ENCODE assay signal across 17 cellular contexts in genomic region chr5:40826778-40827478, GRCh38. TPM values are rescaled to one million over a fixed set of nuclear protein-coding genes. Genes with fewer than 3 reads are reported as not detected.
DNase-seq lines count a peak whose midpoint lies in the region; ATAC-seq, FAIRE-seq and TF ChIP-seq lines count a peak whose summit lies in the region.
"Had no signal": no experiment of that assay in that cellular context is flagged by ENCODE, and none has a peak within 500 bp of the region (broad histone marks: within the 10 kb centered on the region; RNA-seq: fewer than 3 reads in every experiment).

No MANE protein-coding gene starts in this region.

- no peaks in the 10 kb centered on the region for H3K27me3 ChIP-seq in OCI-LY1 (ENCODE audit: insufficient read depth, low read length)
- H3K27me3 ChIP-seq in endothelial cell of umbilical vein (ENCODE audit: control insufficient read depth in 2 of 2, insufficient read depth in 2 of 2, low read length in 2 of 2), result no peaks in the 10 kb centered on the region
- H3K27me3 ChIP-seq: upper lobe of left lung had no signal

- H3K36me3 ChIP-seq in OCI-LY1 (ENCODE audit: insufficient read depth, low read length) (peaks cover 62% of the 10 kb centered on the region), endothelial cell of umbilical vein (ENCODE audit: control insufficient read depth in 2 of 2, extremely low read depth in 1 of 2, insufficient read depth in 2 of 2, low read length in 2 of 2) (peaks cover 26 to 35% of the 10 kb centered on the region in 2 experiments)

- no peaks in the 10 kb centered on the region for H3K9me2 ChIP-seq in OCI-LY1 (ENCODE audit: low read depth, low read length)

- H3K27ac ChIP-seq in OCI-LY1 (ENCODE audit: low read depth, low read length, poor library complexity, severe bottlenecking) (peak overlapping the region; percentile 29), endothelial cell of umbilical vein (ENCODE audit: insufficient read depth, low read depth, low read length) (no peak overlapping the region)
- H3K27ac ChIP-seq: upper lobe of left lung had no signal

- H3K79me2 ChIP-seq in OCI-LY1 (ENCODE audit: insufficient read depth, low read length), result 0 out of 2 replicates have a peak, but pooled peaks cover under 1% of the 10 kb centered on the region
- peaks cover 28% of the 10 kb centered on the region for H3K79me2 ChIP-seq in endothelial cell of umbilical vein (ENCODE audit: control insufficient read depth, insufficient read depth, low read length)

- no peak overlapping the region for H2AFZ ChIP-seq in OCI-LY1 (ENCODE audit: low read length)
- no peak overlapping the region for H2AFZ ChIP-seq in endothelial cell of umbilical vein (ENCODE audit: low read depth, low read length)

- CTCF ChIA-PET in endothelial cell of umbilical vein (lab: Charles Lee), result no interaction called here

- no peak overlapping the region for H3K9ac ChIP-seq in OCI-LY1 (ENCODE audit: low read length)
- no peak overlapping the region for H3K9ac ChIP-seq in endothelial cell of umbilical vein (replicated peaks; ENCODE audit: extremely low read depth, insufficient read depth, low read length)

- POLR2A ChIA-PET in endothelial cell of umbilical vein (lab: Charles Lee), result interaction anchor here (1.4 to 2.1 kb wide), 2 partner anchors 16 to 29 kb away, joined by 3 to 6 read pairs; partner anchors contain the start of gene PRKAA1

- H3K9me1 ChIP-seq in endothelial cell of umbilical vein (replicated peaks; ENCODE audit: control insufficient read depth, extremely low read depth, insufficient read depth, low read length), result no peaks in the 10 kb centered on the region

- H3K9me3 ChIP-seq in OCI-LY1 (ENCODE audit: low read length) (no peaks in the 10 kb centered on the region), endothelial cell of umbilical vein (replicated peaks; ENCODE audit: control insufficient read depth, insufficient read depth, low read length) (no peaks in the 10 kb centered on the region)
- H3K9me3 ChIP-seq: upper lobe of left lung had no signal

- H3K4me3 ChIP-seq in OCI-LY1 (ENCODE audit: low read depth, low read length, poor library complexity, severe bottlenecking) (no peak overlapping the region), endothelial cell of umbilical vein (replicated peaks in 1 of 3; ENCODE audit: insufficient read depth in 1 of 3, low read depth in 1 of 3, low read length in 3 of 3) (no peak overlapping the region)
- H3K4me3 ChIP-seq: upper lobe of left lung had no signal

- dilution Hi-C loops in endothelial cell of umbilical vein (cut with MboI; ENCODE audit: extremely low pct_ligation_motif_present, low sequenced_read_pairs), result no loop called here

- H3K4me1 ChIP-seq in OCI-LY1 (ENCODE audit: insufficient read depth, low read length, severe bottlenecking) (peaks cover 5% of the 10 kb centered on the region), endothelial cell of umbilical vein (ENCODE audit: control insufficient read depth, extremely low read depth, insufficient read depth, low read length) (peaks cover 3% of the 10 kb centered on the region)

- intact Hi-C loops in endothelial cell of umbilical vein (cut with micrococcal nuclease), result no loop called here

- TF ChIP-seq CTCF in OCI-LY1 (IDR thresholded peaks at IDR 0.05; ENCODE audit: low read length) (no peak), endothelial cell of umbilical vein (IDR thresholded peaks at IDR 0.05; ENCODE audit: extremely low read depth in 1 of 2, insufficient read depth in 1 of 2, low read depth in 1 of 2, low read length in 2 of 2) (no peak)

- H3K4me2 ChIP-seq in OCI-LY1 (ENCODE audit: low read length), result no peak overlapping the region
- no peak overlapping the region for H3K4me2 ChIP-seq in endothelial cell of umbilical vein (ENCODE audit: insufficient read depth, low read length)

- FAIRE-seq in endothelial cell of umbilical vein (lab: Jason Lieb, UNC), result no peak
- FAIRE-seq: endometrium, frontal cortex had no signal

- H4K20me1 ChIP-seq in OCI-LY1 (ENCODE audit: insufficient read depth, low read length) (no peaks in the 10 kb centered on the region), endothelial cell of umbilical vein (replicated peaks; ENCODE audit: control insufficient read depth, extremely low read depth, insufficient read depth, low read length) (no peaks in the 10 kb centered on the region)

- TF ChIP-seq POLR2A in endothelial cell of umbilical vein (IDR thresholded peaks at IDR 0.05; ENCODE audit: low read depth, low read length), result peak; percentile 15

- no TSS peak for BruUV-seq in endothelial cell of umbilical vein (replicated peaks; lab: Mats Ljungman, UMichigan)

- peak; percentile 53 for DNase-seq in DMS 273 (lab: John Stamatoyannopoulos, UW; ENCODE audit: unreplicated experiment)
- no peak for DNase-seq in DMS 273 treated with DMSO at 0.1 percent for 48 hours (lab: John Stamatoyannopoulos, UW)
- DNase-seq in endothelial cell of umbilical vein (ENCODE audit: low read depth, low spot score), result no peak
- DNase-seq in hepatic stellate cell (ENCODE audit: low spot score), result no peak
- DNase-seq: activated B cell treated with CpG ODN at 0.5 μM for 24 hours; CD4-positive, CD25-positive, alpha-beta regulatory T cell; EL; NCI-H1694 treated with DMSO at 0.1 percent for 48 hours; NCI-H446 treated with DMSO at 0.1 percent for 48 hours; OCI-M1; stimulated activated CD4-positive, alpha-beta T cell treated with anti-CD3 and anti-CD28 coated beads, Interleukin-2, amount 100 ng/mL, for 24 hours; SW 1271; upper lobe of left lung had no signal

- peaks cover 15% of the 10 kb centered on the region; the same call in 1 of the 2 replicates for H3F3A ChIP-seq in OCI-LY1 (ENCODE audit: insufficient read depth, low read length)

- no peak for ATAC-seq in GM21447 (IDR thresholded peaks at IDR 0.05; ENCODE audit: unreplicated experiment)

TF ChIP-seq in endothelial cell of umbilical vein, 7 proteins besides CTCF, POLR2A, EP300 and RAD21:
- TF ChIP-seq GATA2 (IDR thresholded peaks at IDR 0.05; ENCODE audit: insufficient read depth, insufficient read length, low read depth, low read length) (no peak), FOS (IDR thresholded peaks at IDR 0.05; ENCODE audit: borderline replicate concordance, insufficient read depth, low read length) (no peak), POLR2AphosphoS5 (IDR thresholded peaks at IDR 0.05; ENCODE audit: insufficient read depth, low read depth, low read length) (peak; percentile 24)

RNA-seq across cellular contexts. Expression of gene RPL37, which starts 8.1 kb away (rescaled TPM):
- 1,348 and 1,380 TPM in 2 replicates for total RNA-seq in endothelial cell of umbilical vein
- 259 and 274 TPM in 2 replicates for polyA plus RNA-seq in endothelial cell of umbilical vein
- polyA plus RNA-seq in endothelial cell of umbilical vein (2011; cell fraction: cytosol; rRNA removed), result 713 and 717 TPM in 2 replicates
- 198 and 377 TPM in 2 replicates for polyA plus RNA-seq in endothelial cell of umbilical vein (2011; cell fraction: nucleus; rRNA removed)
- polyA plus RNA-seq in endothelial cell of umbilical vein (2012), result 2,072 and 2,765 TPM in 2 replicates
- 1,095 and 1,451 TPM in 2 replicates for polyA minus RNA-seq in endothelial cell of umbilical vein
- polyA minus RNA-seq in endothelial cell of umbilical vein (2011; cell fraction: cytosol; rRNA and poly(A)+ RNA removed), result 1,353 TPM
- 127 and 132 TPM in 2 replicates for polyA minus RNA-seq in endothelial cell of umbilical vein (2011; cell fraction: nucleus; rRNA and poly(A)+ RNA removed)

RNA-seq across cellular contexts. Expression of gene CARD6, which starts 14.2 kb away (rescaled TPM):
- total RNA-seq in endothelial cell of umbilical vein, result 21.1 and 23.8 TPM in 2 replicates
- 11.0 and 11.3 TPM in 2 replicates for polyA plus RNA-seq in endothelial cell of umbilical vein
- 14.5 and 15.1 TPM in 2 replicates for polyA plus RNA-seq in endothelial cell of umbilical vein (2011; cell fraction: cytosol; rRNA removed)
- 9.3 and 10.7 TPM in 2 replicates for polyA plus RNA-seq in endothelial cell of umbilical vein (2011; cell fraction: nucleus; rRNA removed)
- 13.2 and 19.0 TPM in 2 replicates for polyA plus RNA-seq in endothelial cell of umbilical vein (2012)
- 18.7 and 19.9 TPM in 2 replicates for polyA minus RNA-seq in endothelial cell of umbilical vein
- 7.4 TPM for polyA minus RNA-seq in endothelial cell of umbilical vein (2011; cell fraction: cytosol; rRNA and poly(A)+ RNA removed)
- polyA minus RNA-seq in endothelial cell of umbilical vein (2011; cell fraction: nucleus; rRNA and poly(A)+ RNA removed), result 7.4 and 11.3 TPM in 2 replicates

RNA-seq across cellular contexts. Expression of gene PRKAA1, which starts 28.8 kb away (rescaled TPM):
- 83.5 and 97.2 TPM in 2 replicates for total RNA-seq in endothelial cell of umbilical vein
- polyA plus RNA-seq in endothelial cell of umbilical vein, result 25.5 and 37.0 TPM in 2 replicates
- 24.9 and 30.5 TPM in 2 replicates for polyA plus RNA-seq in endothelial cell of umbilical vein (2011; cell fraction: cytosol; rRNA removed)
- polyA plus RNA-seq in endothelial cell of umbilical vein (2011; cell fraction: nucleus; rRNA removed), result 163 and 208 TPM in 2 replicates
- 45.4 and 73.0 TPM in 2 replicates for polyA plus RNA-seq in endothelial cell of umbilical vein (2012)
- 52.0 and 52.3 TPM in 2 replicates for polyA minus RNA-seq in endothelial cell of umbilical vein
- polyA minus RNA-seq in endothelial cell of umbilical vein (2011; cell fraction: cytosol; rRNA and poly(A)+ RNA removed), result 48.2 TPM
- polyA minus RNA-seq in endothelial cell of umbilical vein (2011; cell fraction: nucleus; rRNA and poly(A)+ RNA removed), result 82.1 and 109 TPM in 2 replicates
